Comparison of ENCODE assay signal across 26 cellular contexts in the genomic region with DNA sequence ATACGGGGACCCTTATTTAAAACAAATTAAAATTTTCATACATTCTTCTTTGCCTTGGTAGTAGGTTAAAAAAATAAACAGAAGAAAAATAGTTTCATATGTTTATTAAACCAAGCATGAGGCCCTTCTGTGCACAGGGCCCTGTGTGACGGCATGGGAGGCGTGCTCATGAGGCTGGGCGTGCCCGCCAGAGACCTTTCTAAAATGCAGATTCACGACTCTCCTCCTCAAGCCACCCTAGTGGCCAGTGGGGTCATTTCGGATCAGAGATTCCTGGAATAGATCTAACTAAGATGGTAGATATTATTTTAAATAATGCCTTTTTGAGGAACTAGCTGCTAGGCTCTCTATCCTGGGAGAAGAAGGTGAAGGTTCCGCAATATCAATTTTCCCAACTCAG. TPM values are rescaled to one million over a fixed set of nuclear protein-coding genes. Genes with fewer than 3 reads are reported as not detected.
"Had no signal": no experiment of that assay in that cellular context is flagged by ENCODE, and none has a peak within 500 bp of the region (broad histone marks: within the 10 kb centered on the region; RNA-seq: fewer than 3 reads in every experiment).

No MANE protein-coding gene starts in this region.

- H3K4me1 ChIP-seq: ascending aorta, pancreas, suprapubic skin had no signal

- H3K36me3 ChIP-seq: ascending aorta, pancreas, suprapubic skin had no signal

- H3K9me3 ChIP-seq: ascending aorta, pancreas, suprapubic skin had no signal

- H3K27ac Mint-ChIP-seq: activated CD4-positive, alpha-beta T cell treated with anti-CD3 and anti-CD28 coated beads, Interleukin-2, amount 10 ng/mL, durations not matched to agents 7 days and 5 days; activated CD8-positive, alpha-beta T cell treated with anti-CD3 and anti-CD28 coated beads, Interleukin-2, amount 10 ng/mL, durations not matched to agents 7 days and 5 days; dendritic cell treated with granulocyte-macrophage colony-stimulating factor and Interleukin-4, amounts not matched to agents 40 ng/mL and 50 ng/mL, for 4 days; immature natural killer cell; stimulated activated naive CD8-positive, alpha-beta T cell treated with anti-CD3 and anti-CD28 coated beads, Interleukin-15, amount 100 ng/mL, for 72 hours had no signal

- H3K4me1 Mint-ChIP-seq: activated CD4-positive, alpha-beta T cell treated with anti-CD3 and anti-CD28 coated beads, Interleukin-2, amount 10 ng/mL, durations not matched to agents 7 days and 5 days; immature natural killer cell; naive B cell; stimulated activated naive CD8-positive, alpha-beta T cell treated with anti-CD3 and anti-CD28 coated beads, Interleukin-15, amount 100 ng/mL, for 72 hours had no signal

- H3K27me3 ChIP-seq: ascending aorta, pancreas, suprapubic skin had no signal

- H3K4me3 ChIP-seq: ascending aorta, pancreas, smooth muscle cell, suprapubic skin had no signal

- H3K4me3 Mint-ChIP-seq: activated CD4-positive, alpha-beta T cell treated with anti-CD3 and anti-CD28 coated beads, Interleukin-2, amount 10 ng/mL, durations not matched to agents 7 days and 5 days; activated CD8-positive, alpha-beta T cell treated with anti-CD3 and anti-CD28 coated beads, Interleukin-2, amount 10 ng/mL, durations not matched to agents 7 days and 5 days; activated T-cell treated with anti-CD3 and anti-CD28 coated beads, Interleukin-2, amount 50 U/mL, for 4 hours; dendritic cell treated with granulocyte-macrophage colony-stimulating factor and Interleukin-4, amounts not matched to agents 40 ng/mL and 50 ng/mL, for 4 days; immature natural killer cell; naive B cell; stimulated activated naive CD8-positive, alpha-beta T cell treated with anti-CD3 and anti-CD28 coated beads, Interleukin-15, amount 100 ng/mL, for 72 hours had no signal

- H3K27ac ChIP-seq: ascending aorta, suprapubic skin had no signal

- H3K9me3 Mint-ChIP-seq: activated CD4-positive, alpha-beta T cell treated with anti-CD3 and anti-CD28 coated beads, Interleukin-2, amount 10 ng/mL, durations not matched to agents 7 days and 5 days; activated T-cell treated with anti-CD3 and anti-CD28 coated beads, Interleukin-2, amount 50 U/mL, for 4 hours; dendritic cell treated with granulocyte-macrophage colony-stimulating factor and Interleukin-4, amounts not matched to agents 40 ng/mL and 50 ng/mL, for 4 days; immature natural killer cell; stimulated activated naive CD8-positive, alpha-beta T cell treated with anti-CD3 and anti-CD28 coated beads, Interleukin-15, amount 100 ng/mL, for 72 hours had no signal

- DNase-seq: activated CD4-positive, alpha-beta T cell treated with anti-CD3 and anti-CD28 coated beads, Interleukin-2, amount 10 ng/mL, durations not matched to agents 7 days and 5 days; activated CD8-positive, alpha-beta T cell treated with anti-CD3 and anti-CD28 coated beads, Interleukin-2, amount 10 ng/mL, durations not matched to agents 7 days and 5 days; activated naive CD4-positive, alpha-beta T cell treated with anti-CD3 and anti-CD28 coated beads, Interleukin-2, amount 50 U/mL, for 16 hours; activated T-cell treated with anti-CD3 and anti-CD28 coated beads, Interleukin-2, amount 50 U/mL, for 4 hours; effector CD8-positive, alpha-beta T cell; immature natural killer cell; kidney glomerular epithelial cell; left ventricle myocardium superior; naive B cell; pancreas; stimulated activated CD4-positive, alpha-beta T cell treated with anti-CD3 and anti-CD28 coated beads, Interleukin-4, amount 100 ng/mL, for 1 hour; stimulated activated naive CD8-positive, alpha-beta T cell treated with anti-CD3 and anti-CD28 coated beads, Interleukin-15, amount 100 ng/mL, for 72 hours; T-helper 1 cell; T-helper 9 cell; trophoblast cell had no signal

- H3K27me3 Mint-ChIP-seq: dendritic cell treated with granulocyte-macrophage colony-stimulating factor and Interleukin-4, amounts not matched to agents 40 ng/mL and 50 ng/mL, for 4 days had no signal

- H3K4me2 ChIP-seq: smooth muscle cell had no signal

- ATAC-seq: activated CD4-positive, CD25-positive, alpha-beta regulatory T cell treated with anti-CD3 and anti-CD28 coated beads, Interleukin-2, amount 50 U/mL, for 24 hours; activated CD8-positive, alpha-beta T cell treated with anti-CD3 and anti-CD28 coated beads, Interleukin-2, amount 10 ng/mL, durations not matched to agents 7 days and 5 days; activated T-cell treated with anti-CD3 and anti-CD28 coated beads, Interleukin-2, amount 50 U/mL, for 4 hours; stimulated activated naive CD8-positive, alpha-beta T cell treated with anti-CD3 and anti-CD28 coated beads, Interleukin-15, amount 100 ng/mL, for 72 hours had no signal

- H3K36me3 Mint-ChIP-seq: immature natural killer cell, naive B cell had no signal

- FAIRE-seq: bronchial epithelial cell, frontal cortex, pancreas had no signal

RNA-seq across cellular contexts. Expression of gene MASP1, which starts 35.3 kb away (rescaled TPM):
- total RNA-seq: activated CD4-positive, alpha-beta T cell treated with anti-CD3 and anti-CD28 coated beads, Interleukin-2, amount 10 ng/mL, durations not matched to agents 7 days and 5 days; activated CD8-positive, alpha-beta T cell treated with anti-CD3 and anti-CD28 coated beads, Interleukin-2, amount 10 ng/mL, durations not matched to agents 7 days and 5 days; mononuclear cell had no signal
- polyA plus RNA-seq: immature natural killer cell had no signal

RNA-seq across cellular contexts. Expression of gene RTP1, which starts 58.9 kb away (rescaled TPM):
- total RNA-seq: activated CD4-positive, alpha-beta T cell treated with anti-CD3 and anti-CD28 coated beads, Interleukin-2, amount 10 ng/mL, durations not matched to agents 7 days and 5 days; activated CD8-positive, alpha-beta T cell treated with anti-CD3 and anti-CD28 coated beads, Interleukin-2, amount 10 ng/mL, durations not matched to agents 7 days and 5 days; activated T-cell treated with anti-CD3 and anti-CD28 coated beads, Interleukin-2, amount 50 U/mL, for 4 hours; ascending aorta; bronchial epithelial cell; left ventricle myocardium superior; mononuclear cell; pancreas; sciatic nerve; smooth muscle cell; suprapubic skin had no signal
- polyA plus RNA-seq: adipose tissue, fibroblast of lung, immature natural killer cell, pancreas, smooth muscle cell had no signal
